Comparison of ENCODE assay signal across 8 cellular contexts in genomic region chr7:134420509-134421125, GRCh38. TPM values are rescaled to one million over a fixed set of nuclear protein-coding genes. Genes with fewer than 3 reads are reported as not detected.
DNase-seq lines count a peak whose midpoint lies in the region; ATAC-seq and TF ChIP-seq lines count a peak whose summit lies in the region.

No MANE protein-coding gene starts in this region.

- no peaks in the 10 kb centered on the region for H3K27me3 ChIP-seq in right atrium auricular region

- H3K4me1 Mint-ChIP-seq in stimulated activated naive B cell treated with anti-CD40 and anti-IgM and Interleukin-4, amounts not matched to agents 10 μg/mL and 1 μg/mL and 100 μg/mL, for 72 hours: no peaks in the 10 kb centered on the region

- H3K36me3 ChIP-seq in right atrium auricular region: no peaks in the 10 kb centered on the region

- H3K9me3 ChIP-seq in right atrium auricular region: no peaks in the 10 kb centered on the region

- H3K36me3 Mint-ChIP-seq in stimulated activated naive B cell treated with anti-CD40 and anti-IgM and Interleukin-4, amounts not matched to agents 10 μg/mL and 1 μg/mL and 100 μg/mL, for 72 hours: no peaks in the 10 kb centered on the region

- H3K4me3 ChIP-seq in right atrium auricular region: no peak overlapping the region

- no peaks in the 10 kb centered on the region for H3K9me3 Mint-ChIP-seq in stimulated activated naive B cell treated with anti-CD40 and anti-IgM and Interleukin-4, amounts not matched to agents 10 μg/mL and 1 μg/mL and 100 μg/mL, for 72 hours

- no peak for ATAC-seq in stimulated activated naive B cell treated with anti-CD40 and anti-IgM and Interleukin-4, amounts not matched to agents 10 μg/mL and 1 μg/mL and 100 μg/mL, for 72 hours (replicated peaks)
- ATAC-seq in HG03460 (IDR thresholded peaks at IDR 0.05; ENCODE audit: unreplicated experiment): no peak

- no peak overlapping the region for H3K4me3 Mint-ChIP-seq in stimulated activated naive B cell treated with anti-CD40 and anti-IgM and Interleukin-4, amounts not matched to agents 10 μg/mL and 1 μg/mL and 100 μg/mL, for 72 hours

- no peak overlapping the region for H3K27ac Mint-ChIP-seq in stimulated activated naive B cell treated with anti-CD40 and anti-IgM and Interleukin-4, amounts not matched to agents 10 μg/mL and 1 μg/mL and 100 μg/mL, for 72 hours

- H3K27ac ChIP-seq in right atrium auricular region: no peak overlapping the region

- DNase-seq in GM04503 (ENCODE audit: low read depth) (peak; percentile 28), NCI-H146 (lab: John Stamatoyannopoulos, UW) (peak; percentile 28), amniotic epithelial cell (ENCODE audit: low read depth) (peak; percentile 63), right atrium auricular region (ENCODE audit: low spot score) (no peak), smooth muscle cell of the brain vasculature (ENCODE audit: low read depth, low spot score) (peak; percentile 7), activated gamma-delta T cell (lab: John Stamatoyannopoulos, UW) (no peak)
- no peak for DNase-seq in stimulated activated naive B cell treated with anti-CD40 and anti-IgM and Interleukin-4, amounts not matched to agents 10 μg/mL and 1 μg/mL and 100 μg/mL, for 72 hours

- peaks cover 20 to 30% of the 10 kb centered on the region in 2 donors for H3K27me3 Mint-ChIP-seq in stimulated activated naive B cell treated with anti-CD40 and anti-IgM and Interleukin-4, amounts not matched to agents 10 μg/mL and 1 μg/mL and 100 μg/mL, for 72 hours

- no peaks in the 10 kb centered on the region for H3K4me1 ChIP-seq in right atrium auricular region

- peak; percentile 13 to 69 for TF ChIP-seq CTCF in right atrium auricular region (IDR thresholded peaks at IDR 0.05)

RNA-seq across cellular contexts. Expression of gene AKR1B1, which starts 38.3 kb away (rescaled TPM):
- total RNA-seq in right atrium auricular region: 100 to 1,000 TPM in 1 of 2 donors, 10 to 100 TPM in 1; 69.1 to 261 TPM

Comparison
In these comparisons a context has a peak if more than half of its experiments do, and no peak if none do; other contexts are left out.
1. DNase-seq: peak in GM04503 (single experiment), NCI-H146 (single experiment), amniotic epithelial cell (single experiment) and smooth muscle cell of the brain vasculature (single experiment); none in right atrium auricular region (single experiment), stimulated activated naive B cell treated with anti-CD40 and anti-IgM and Interleukin-4, amounts not matched to agents 10 μg/mL and 1 μg/mL and 100 μg/mL, for 72 hours (single experiment) and activated gamma-delta T cell (single experiment).